Comparison of ENCODE assay signal across 12 cellular contexts in the genomic region with DNA sequence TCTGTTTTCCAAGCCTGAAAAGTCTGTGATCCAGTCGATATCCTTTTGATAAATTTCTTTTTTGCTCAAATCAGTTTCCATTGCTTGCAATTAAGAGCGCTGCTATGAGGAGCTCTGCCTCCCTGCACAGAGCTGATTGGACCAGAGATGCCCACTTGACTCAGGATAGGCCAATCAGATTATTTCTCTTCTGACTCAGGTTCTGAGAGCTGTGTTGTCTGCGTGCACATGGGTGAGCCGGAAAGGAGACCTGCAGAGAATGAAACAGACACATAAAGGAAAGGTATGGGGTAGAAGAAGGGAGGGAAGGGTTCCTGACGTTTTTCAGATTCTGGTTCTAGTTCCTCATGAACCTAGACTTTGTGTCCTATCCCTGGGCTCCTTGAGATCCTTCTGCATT. TPM values are rescaled to one million over a fixed set of nuclear protein-coding genes. Genes with fewer than 3 reads are reported as not detected.
A peak's percentile ranks its signal among the peaks of the same experiment; 100 is the strongest.
DNase-seq lines count a peak whose midpoint lies in the region; ATAC-seq and TF ChIP-seq lines count a peak whose summit lies in the region.
"Had no signal": no experiment of that assay in that cellular context is flagged by ENCODE, and none has a peak within 500 bp of the region (broad histone marks: within the 10 kb centered on the region; RNA-seq: fewer than 3 reads in every experiment).

No MANE protein-coding gene starts in this region.

- H3K9ac ChIP-seq in IMR-90 (ENCODE audit: low read depth, low read length) (no peak overlapping the region), PC-3 (ENCODE audit: low read length) (no peak overlapping the region)

- no peak for TF ChIP-seq RAD21 in IMR-90 (IDR thresholded peaks at IDR 0.05; ENCODE audit: low read length)

- CTCF ChIA-PET in IMR-90 (lab: Yijun Ruan, JAX) (interaction anchor here (1.2 kb wide), 1 partner anchor 15 kb away, joined by 3 read pairs; no protein-coding TSS in a partner anchor), PC-3 (lab: Charles Lee) (no interaction called here), GM10248 (lab: Yijun Ruan, JAX) (interaction anchor here (1.1 to 1.7 kb wide), 6 partner anchors 11 to 30 kb away, joined by 3 to 5 read pairs (median 4); no protein-coding TSS in a partner anchor)

- TF ChIP-seq POLR2A in IMR-90 (IDR thresholded peaks at IDR 0.05; ENCODE audit: low read depth, low read length) (no peak), uterus (IDR thresholded peaks at IDR 0.05) (no peak)

- H3K27me3 ChIP-seq in IMR-90 (ENCODE audit: control insufficient read depth, insufficient read depth, low read length) (peaks cover 17% of the 10 kb centered on the region), PC-3 (ENCODE audit: low read length) (no peaks in the 10 kb centered on the region), uterus (no peaks in the 10 kb centered on the region)
- H3K27me3 ChIP-seq: esophagus muscularis mucosa had no signal

- no peak overlapping the region for H2BK5ac ChIP-seq in IMR-90 (ENCODE audit: low read depth, low read length, poor library complexity, severe bottlenecking)

- H3K4me2 ChIP-seq in IMR-90 (ENCODE audit: low read depth, low read length): no peak overlapping the region
- H3K4me2 ChIP-seq in PC-3 (ENCODE audit: low read length): no peak overlapping the region

- no peak overlapping the region for H2AK9ac ChIP-seq in IMR-90 (replicated peaks; ENCODE audit: low read depth, low read length, poor library complexity)

- H2BK20ac ChIP-seq in IMR-90 (ENCODE audit: low read depth, low read length): no peak overlapping the region

- no peaks in the 10 kb centered on the region for H3K4me1 Mint-ChIP-seq in stimulated activated memory B cell treated with anti-CD40 and anti-IgM and Interleukin-4, amounts not matched to agents 10 μg/mL and 1 μg/mL and 100 μg/mL, for 72 hours
- H3K4me1 Mint-ChIP-seq: activated B cell treated with CpG ODN at 0.5 μM for 24 hours had no signal

- no peak overlapping the region for H3K56ac ChIP-seq in IMR-90 (ENCODE audit: extremely low read depth, insufficient read depth, low read length)

- no peaks in the 10 kb centered on the region for H3K9me3 Mint-ChIP-seq in stimulated activated memory B cell treated with anti-CD40 and anti-IgM and Interleukin-4, amounts not matched to agents 10 μg/mL and 1 μg/mL and 100 μg/mL, for 72 hours
- H3K9me3 Mint-ChIP-seq: activated B cell treated with CpG ODN at 0.5 μM for 24 hours; activated T-cell treated with anti-CD3 and anti-CD28 coated beads, Interleukin-2, amount 50 U/mL, for 72 hours had no signal

- dilution Hi-C loops in IMR-90 (cut with HindIII; ENCODE audit: low sequenced_read_pairs, unreplicated experiment): no loop called here

- H3K27ac ChIP-seq in IMR-90 (ENCODE audit: insufficient read depth, low read length) (no peak overlapping the region), PC-3 (ENCODE audit: low read length) (no peak overlapping the region), uterus (no peak overlapping the region)
- H3K27ac ChIP-seq: esophagus muscularis mucosa had no signal

- no peak overlapping the region for H3K18ac ChIP-seq in IMR-90 (ENCODE audit: low read depth, low read length)

- no peak overlapping the region for H2BK15ac ChIP-seq in IMR-90 (ENCODE audit: low read depth, low read length)

- H3K36me3 Mint-ChIP-seq in stimulated activated memory B cell treated with anti-CD40 and anti-IgM and Interleukin-4, amounts not matched to agents 10 μg/mL and 1 μg/mL and 100 μg/mL, for 72 hours: no peaks in the 10 kb centered on the region

- H3K36me3 ChIP-seq in IMR-90 (ENCODE audit: control insufficient read depth, insufficient read depth, low read length): no peaks in the 10 kb centered on the region
- H3K36me3 ChIP-seq in PC-3 (ENCODE audit: low read depth, low read length): no peaks in the 10 kb centered on the region
- H3K36me3 ChIP-seq in uterus: no peaks in the 10 kb centered on the region
- H3K36me3 ChIP-seq: esophagus muscularis mucosa had no signal

- DNase-seq in ELR (ENCODE audit: low read depth) (peak; percentile 22), IMR-90 (peak; percentile 13), PC-3 (peak; percentile 22), germinal center (ENCODE audit: low spot score) (peak; percentile 23), GM10248 (ENCODE audit: extremely low spot score) (no peak), uterus (no peak)
- DNase-seq: activated B cell treated with CpG ODN at 0.5 μM for 24 hours; activated T-cell treated with anti-CD3 and anti-CD28 coated beads, Interleukin-2, amount 50 U/mL, for 72 hours had no signal

- H2BK120ac ChIP-seq in IMR-90 (ENCODE audit: low read depth, low read length): no peak overlapping the region

- no TSS peak for BruUV-seq in IMR-90 (replicated peaks; lab: Mats Ljungman, UMichigan)
- no TSS peak for BruUV-seq in PC-3 (replicated peaks; lab: Mats Ljungman, UMichigan)

- no peaks in the 10 kb centered on the region for H3K79me1 ChIP-seq in IMR-90 (ENCODE audit: low read depth in 1 of 2, low read length in 2 of 2)

- no peak overlapping the region for H3K14ac ChIP-seq in IMR-90 (replicated peaks; ENCODE audit: low read depth, low read length)

- H4K91ac ChIP-seq in IMR-90 (ENCODE audit: insufficient read depth, low read depth, low read length): no peak overlapping the region

- ATAC-seq in IMR-90 (ENCODE audit: low read depth) (no peak), PC-3 (no peak), GM21529 (IDR thresholded peaks at IDR 0.05; ENCODE audit: unreplicated experiment) (no peak)
- ATAC-seq in stimulated activated memory B cell treated with anti-CD40 and anti-IgM and Interleukin-4, amounts not matched to agents 10 μg/mL and 1 μg/mL and 100 μg/mL, for 72 hours: no peak
- ATAC-seq: activated T-cell treated with anti-CD3 and anti-CD28 coated beads, Interleukin-2, amount 50 U/mL, for 72 hours had no signal

- no peak overlapping the region for H3K4me3 Mint-ChIP-seq in stimulated activated memory B cell treated with anti-CD40 and anti-IgM and Interleukin-4, amounts not matched to agents 10 μg/mL and 1 μg/mL and 100 μg/mL, for 72 hours
- H3K4me3 Mint-ChIP-seq: activated B cell treated with CpG ODN at 0.5 μM for 24 hours; activated T-cell treated with anti-CD3 and anti-CD28 coated beads, Interleukin-2, amount 50 U/mL, for 72 hours had no signal

- no peak overlapping the region for H2AK5ac ChIP-seq in IMR-90 (ENCODE audit: low read depth, low read length)

- H3K9me3 ChIP-seq in IMR-90 (ENCODE audit: control insufficient read depth, insufficient read depth, low read length): no peaks in the 10 kb centered on the region
- no peaks in the 10 kb centered on the region for H3K9me3 ChIP-seq in PC-3 (ENCODE audit: low read length)
- H3K9me3 ChIP-seq in uterus: no peaks in the 10 kb centered on the region
- H3K9me3 ChIP-seq: esophagus muscularis mucosa had no signal

- intact Hi-C loops in IMR-90 (cut with micrococcal nuclease) (no loop called here), PC-3 (cut with micrococcal nuclease) (no loop called here), uterus (cut with DNase I; ENCODE audit: low total_unique reads) (no loop called here)

- H3F3A ChIP-seq in PC-3 (ENCODE audit: low read length, unreplicated experiment): no peaks in the 10 kb centered on the region

- no peak overlapping the region for H3K23ac ChIP-seq in IMR-90 (ENCODE audit: low read depth, low read length)

- WGBS in IMR-90 (ENCODE audit: extremely low coverage in 2 of 2, insufficient read length in 1 of 2), 2 experiments: 73% methylated on average over 2 of the region's 5 CpGs; no CpG with 5 or more reads in 1 of the 2 experiments

- H2AFZ ChIP-seq in IMR-90 (replicated peaks; ENCODE audit: low read length, poor library complexity): no peak overlapping the region
- no peak overlapping the region for H2AFZ ChIP-seq in PC-3 (ENCODE audit: low read length)

- H4K5ac ChIP-seq in IMR-90 (ENCODE audit: low read depth, low read length): no peak overlapping the region

- no peak for TF ChIP-seq CTCF in IMR-90 (conservative IDR thresholded peaks at IDR 0.05; ENCODE audit: low read depth, low read length)
- no peak for TF ChIP-seq CTCF in PC-3 (conservative IDR thresholded peaks at IDR 0.05; ENCODE audit: low read depth, low read length)
- TF ChIP-seq CTCF in GM10248 (IDR thresholded peaks at IDR 0.05; ENCODE audit: control extremely low read depth, extremely low read depth, low read depth, missing control alignments): no peak
- TF ChIP-seq CTCF in uterus (IDR thresholded peaks at IDR 0.05): no peak

- POLR2A ChIA-PET in IMR-90 (lab: Charles Lee; ENCODE audit: unreplicated experiment): no interaction called here
- POLR2A ChIA-PET in PC-3 (lab: Charles Lee; ENCODE audit: unreplicated experiment): no interaction called here
- POLR2A ChIA-PET in GM10248 (lab: Yijun Ruan, JAX): no interaction called here

- H4K20me1 ChIP-seq in IMR-90 (ENCODE audit: insufficient read depth, low read length) (no peaks in the 10 kb centered on the region), PC-3 (ENCODE audit: low read length) (no peaks in the 10 kb centered on the region)

- no peak overlapping the region for H4K8ac ChIP-seq in IMR-90 (ENCODE audit: low read depth in 2 of 2, low read length in 2 of 2)

- no peak overlapping the region for H3K4me3 ChIP-seq in IMR-90 (ENCODE audit: insufficient read depth, low read depth, low read length)
- H3K4me3 ChIP-seq in PC-3 (ENCODE audit: low read length): no peak overlapping the region
- H3K4me3 ChIP-seq in uterus: no peak overlapping the region
- H3K4me3 ChIP-seq: esophagus muscularis mucosa had no signal

- no peak overlapping the region for H3K4ac ChIP-seq in IMR-90 (ENCODE audit: low read depth, low read length)

- H3K4me1 ChIP-seq in IMR-90 (ENCODE audit: control insufficient read depth, insufficient read depth, low read length) (no peaks in the 10 kb centered on the region), PC-3 (ENCODE audit: insufficient read depth, low read length) (peaks cover 11% of the 10 kb centered on the region), uterus (no peaks in the 10 kb centered on the region)
- H3K4me1 ChIP-seq: esophagus muscularis mucosa had no signal

- in situ Hi-C loops in IMR-90 (cut with MboI; ENCODE audit: low sequenced_read_pairs): no loop called here

- no peaks in the 10 kb centered on the region for H3K9me2 ChIP-seq in PC-3 (replicated peaks; ENCODE audit: low read length)

- peaks cover 31% of the 10 kb centered on the region for H3K27me3 Mint-ChIP-seq in stimulated activated memory B cell treated with anti-CD40 and anti-IgM and Interleukin-4, amounts not matched to agents 10 μg/mL and 1 μg/mL and 100 μg/mL, for 72 hours
- H3K27me3 Mint-ChIP-seq: activated B cell treated with CpG ODN at 0.5 μM for 24 hours had no signal

- no peaks in the 10 kb centered on the region for H3K9me1 ChIP-seq in IMR-90 (ENCODE audit: insufficient read depth, low read length)

- H3K27ac Mint-ChIP-seq in stimulated activated memory B cell treated with anti-CD40 and anti-IgM and Interleukin-4, amounts not matched to agents 10 μg/mL and 1 μg/mL and 100 μg/mL, for 72 hours: no peak overlapping the region
- H3K27ac Mint-ChIP-seq: activated B cell treated with CpG ODN at 0.5 μM for 24 hours; activated T-cell treated with anti-CD3 and anti-CD28 coated beads, Interleukin-2, amount 50 U/mL, for 72 hours had no signal

- no peaks in the 10 kb centered on the region for H3K79me2 ChIP-seq in PC-3 (ENCODE audit: low read length)

RNA-seq across cellular contexts. Expression of gene FABP6, which starts 15.8 kb away (rescaled TPM):
- total RNA-seq in IMR-90 (2012; rRNA removed) (not detected in 2 replicates), PC-3 (2014; rRNA removed) (2.0 TPM in 1 of 2 replicates, not detected in the other), uterus (under 1 TPM in 2 of 4 donors, not detected in 2; 0.59 to 0.76 TPM)
- polyA plus RNA-seq in IMR-90 (2012; rRNA removed): not detected in 2 replicates
- not detected in 2 replicates for polyA plus RNA-seq in IMR-90 (2012; cell fraction: cytosol; rRNA removed)
- not detected in 2 replicates for polyA plus RNA-seq in IMR-90 (2012; cell fraction: nucleus; rRNA removed; ENCODE audit: low replicate concordance)
- total RNA-seq: activated B cell treated with CpG ODN at 0.5 μM for 24 hours; activated T-cell treated with anti-CD3 and anti-CD28 coated beads, Interleukin-2, amount 50 U/mL, for 72 hours; esophagus muscularis mucosa; myocyte had no signal

Comparison
In these comparisons a context has a peak if more than half of its experiments do, and no peak if none do; other contexts are left out.
1. DNase-seq: peak in ELR (single experiment), IMR-90 (single experiment), PC-3 (single experiment) and germinal center (single experiment); none in GM10248 (single experiment) and uterus (0 of 2).